ENCODE assay signal across 8 cellular contexts in the genomic region with DNA sequence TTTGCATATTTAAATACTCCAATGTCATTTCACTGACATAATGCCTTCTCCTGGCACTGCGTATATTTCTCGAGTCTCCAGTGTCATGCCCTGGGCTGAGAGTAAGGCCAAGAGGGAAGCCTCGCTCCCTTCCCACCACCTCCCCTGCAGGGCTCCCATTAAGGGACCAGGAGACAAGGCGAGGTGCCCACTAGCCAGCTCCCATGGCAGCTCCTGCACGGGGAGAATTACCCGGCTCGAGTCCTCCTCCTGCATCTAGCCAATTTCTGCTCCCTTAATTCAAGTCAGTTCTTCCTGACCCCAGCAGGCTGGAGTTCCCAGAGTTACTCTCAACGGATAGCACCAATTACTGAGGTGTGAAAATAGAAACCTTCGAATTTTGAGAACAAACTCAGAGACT. TPM values are rescaled to one million over a fixed set of nuclear protein-coding genes. Genes with fewer than 3 reads are reported as not detected.
"Had no signal": no experiment of that assay in that cellular context is flagged by ENCODE, and none has a peak within 500 bp of the region (broad histone marks: within the 10 kb centered on the region; RNA-seq: fewer than 3 reads in every experiment).

No MANE protein-coding gene starts in this region.

- H3K9ac ChIP-seq: GM23248 had no signal

- H3K9me3 ChIP-seq: HAP-1 had no signal

- H3K4me3 Mint-ChIP-seq: HFFc6 had no signal

- H2AFZ ChIP-seq: GM23248 had no signal

- H3K36me3 ChIP-seq: HAP-1 had no signal

- DNase-seq: GM23248, HFFc6, IMR-90, KG1 had no signal

- H3K4me3 ChIP-seq: GM23248, HAP-1, K562 had no signal

- H3K4me1 ChIP-seq: HAP-1 had no signal

- H3K27ac ChIP-seq: GM23248 had no signal

- H3K27ac Mint-ChIP-seq: HFFc6 had no signal

- ATAC-seq: HCT116, K562 had no signal

RNA-seq across cellular contexts. Expression of a gene that starts 31.9 kb away (rescaled TPM):
- total RNA-seq: HT-29, K562 had no signal
- polyA plus RNA-seq: K562 had no signal
